ENCODE assay signal across 8 cellular contexts in genomic region chr3:45592830-45593707, GRCh38. TPM values are rescaled to one million over a fixed set of nuclear protein-coding genes. Genes with fewer than 3 reads are reported as not detected.
DNase-seq lines count a peak whose midpoint lies in the region; ATAC-seq and TF ChIP-seq lines count a peak whose summit lies in the region.

No MANE protein-coding gene starts in this region.

- no peaks in the 10 kb centered on the region for H3K36me3 ChIP-seq in skeletal muscle satellite cell (ENCODE audit: insufficient read depth, low read length)

- peaks cover 44% of the 10 kb centered on the region for H3K4me1 ChIP-seq in skeletal muscle satellite cell (ENCODE audit: control insufficient read depth, insufficient read depth, low read length)

- TF ChIP-seq CTCF in AG09309 (IDR thresholded peaks at IDR 0.05; ENCODE audit: control insufficient read depth, insufficient read depth, low read depth, low read length, missing control alignments) (peak; percentile 93), WI38 (IDR thresholded peaks at IDR 0.05; ENCODE audit: low read depth, low read length) (peak; percentile 92), cardiac fibroblast (IDR thresholded peaks at IDR 0.05; ENCODE audit: low read depth, low read length) (peak; percentile 96)

- H3K27me3 ChIP-seq in skeletal muscle satellite cell (ENCODE audit: control insufficient read depth, insufficient read depth, low read length), result no peaks in the 10 kb centered on the region

- peak overlapping the region; percentile 92 for H3K9ac ChIP-seq in skeletal muscle satellite cell (ENCODE audit: low read depth, low read length)

- DNase-seq in AG09309 (ENCODE audit: low read depth) (peak; percentile 48), NCI-H2171 treated with DMSO at 0.1 percent for 48 hours (lab: John Stamatoyannopoulos, UW) (peak; percentile 67), cardiac fibroblast (ENCODE audit: low read depth in 2 of 2) (peak; percentile 93 to 94), iPS-NIHi11 (ENCODE audit: low spot score) (peak; percentile 92), GM19238 (ENCODE audit: insufficient read length, low spot score) (no peak)

- no peaks in the 10 kb centered on the region for H3K9me3 ChIP-seq in skeletal muscle satellite cell (replicated peaks; ENCODE audit: low read length)

- ATAC-seq in GM21786 (IDR thresholded peaks at IDR 0.05; ENCODE audit: unreplicated experiment), result peak; percentile 29

- H3K4me2 ChIP-seq in skeletal muscle satellite cell (ENCODE audit: low read length), result peak overlapping the region; percentile 95

- H3K4me3 ChIP-seq in AG09309 (ENCODE audit: control insufficient read depth, low read depth, low read length) (peak overlapping the region; percentile 34), WI38 (ENCODE audit: low read depth, low read length) (peak overlapping the region; percentile 73), cardiac fibroblast (replicated peaks in 1 of 2; ENCODE audit: low read depth in 2 of 2, low read length in 2 of 2) (peak overlapping the region; percentile 49 to 61), skeletal muscle satellite cell (ENCODE audit: low read length) (peak overlapping the region; percentile 86)

RNA-seq across cellular contexts. Expression of gene LIMD1, which starts 1.5 kb away (rescaled TPM):
- 23.8 and 26.4 TPM in 2 replicates for total RNA-seq in skeletal muscle satellite cell (2012; rRNA removed)

Comparison
In these comparisons a context has a peak if more than half of its experiments do, and no peak if none do; other contexts are left out.
1. H3K4me3 ChIP-seq: peak in every context shown above with its lines; median percentile 86 in skeletal muscle satellite cell; 73 in WI38; 55 in cardiac fibroblast; 34 in AG09309.